26 cellular contexts compared by ENCODE assay signal in genomic region chrX:39442332-39442731, GRCh38.
DNase-seq lines count a peak whose midpoint lies in the region; ATAC-seq, FAIRE-seq and TF ChIP-seq lines count a peak whose summit lies in the region.
"Had no signal": no experiment of that assay in that cellular context is flagged by ENCODE, and none has a peak within 500 bp of the region (broad histone marks: within the 10 kb centered on the region; RNA-seq: fewer than 3 reads in every experiment).

No MANE protein-coding gene starts in this region.

- no peaks in the 10 kb centered on the region for H3K9me3 Mint-ChIP-seq in activated CD4-positive, alpha-beta memory T cell treated with anti-CD3 and anti-CD28 coated beads for 36 hours
- H3K9me3 Mint-ChIP-seq: natural killer cell treated with Interleukin-12 subunit alpha and Interleukin-12 subunit beta and Interleukin-15 and Interleukin-18, amount 100 ng/mL, for 72 hours had no signal

- peaks cover 44% of the 10 kb centered on the region for H3K4me1 Mint-ChIP-seq in activated CD4-positive, alpha-beta memory T cell treated with anti-CD3 and anti-CD28 coated beads for 36 hours (ENCODE audit: low read depth)

- no peak overlapping the region for H3K4me3 Mint-ChIP-seq in activated CD4-positive, alpha-beta memory T cell treated with anti-CD3 and anti-CD28 coated beads for 36 hours
- H3K4me3 Mint-ChIP-seq: activated CD4-positive, alpha-beta T cell treated with anti-CD3 and anti-CD28 coated beads, Interleukin-2, amount 10 ng/mL, durations not matched to agents 7 days and 5 days; effector memory CD8-positive, alpha-beta T cell; natural killer cell treated with Interleukin-12 subunit alpha and Interleukin-12 subunit beta and Interleukin-15 and Interleukin-18, amount 100 ng/mL, for 72 hours; type B pancreatic cell had no signal

- POLR2A ChIA-PET in activated CD4-positive, alpha-beta memory T cell treated with anti-CD3 and anti-CD28 coated beads for 36 hours (lab: Charles Lee): no interaction called here

- no peak for TF ChIP-seq CTCF in GM20000 (IDR thresholded peaks at IDR 0.05; ENCODE audit: extremely low read depth, missing control alignments)

- peak; percentile 41 for ATAC-seq in HG03354 (IDR thresholded peaks at IDR 0.05; ENCODE audit: poor library complexity, severe bottlenecking, unreplicated experiment)
- ATAC-seq in HG03521 (IDR thresholded peaks at IDR 0.05; ENCODE audit: unreplicated experiment): no peak
- ATAC-seq: effector memory CD8-positive, alpha-beta T cell; left cardiac atrium; natural killer cell treated with Interleukin-12 subunit alpha and Interleukin-12 subunit beta and Interleukin-15 and Interleukin-18, amount 100 ng/mL, for 72 hours had no signal

- no peaks in the 10 kb centered on the region for H3K27me3 Mint-ChIP-seq in activated CD4-positive, alpha-beta memory T cell treated with anti-CD3 and anti-CD28 coated beads for 36 hours
- H3K27me3 Mint-ChIP-seq: activated CD4-positive, alpha-beta T cell treated with anti-CD3 and anti-CD28 coated beads, Interleukin-2, amount 10 ng/mL, durations not matched to agents 7 days and 5 days; type B pancreatic cell had no signal

- intact Hi-C loops in activated CD4-positive, alpha-beta memory T cell treated with anti-CD3 and anti-CD28 coated beads for 36 hours (cut with micrococcal nuclease): no loop called here

- no peak for TF ChIP-seq POLR2A in GM12892 (IDR thresholded peaks at IDR 0.05; ENCODE audit: low read depth, low read length)

- H3K27ac Mint-ChIP-seq in activated CD4-positive, alpha-beta memory T cell treated with anti-CD3 and anti-CD28 coated beads for 36 hours: no peak overlapping the region
- H3K27ac Mint-ChIP-seq: activated CD4-positive, alpha-beta T cell treated with anti-CD3 and anti-CD28 coated beads, Interleukin-2, amount 10 ng/mL, durations not matched to agents 7 days and 5 days; effector memory CD8-positive, alpha-beta T cell; natural killer cell treated with Interleukin-12 subunit alpha and Interleukin-12 subunit beta and Interleukin-15 and Interleukin-18, amount 100 ng/mL, for 72 hours; type B pancreatic cell had no signal

- CTCF ChIA-PET in activated CD4-positive, alpha-beta memory T cell treated with anti-CD3 and anti-CD28 coated beads for 36 hours (lab: Charles Lee): no interaction called here

- FAIRE-seq in GM12892 (lab: Jason Lieb, UNC): peak; percentile 90
- FAIRE-seq: HTR-8/SVneo had no signal

- no peaks in the 10 kb centered on the region for H3K36me3 Mint-ChIP-seq in activated CD4-positive, alpha-beta memory T cell treated with anti-CD3 and anti-CD28 coated beads for 36 hours
- H3K36me3 Mint-ChIP-seq: natural killer cell treated with Interleukin-12 subunit alpha and Interleukin-12 subunit beta and Interleukin-15 and Interleukin-18, amount 100 ng/mL, for 72 hours; type B pancreatic cell had no signal

- DNase-seq in GM12892 (ENCODE audit: insufficient read length) (no peak), GM20000 (ENCODE audit: low spot score) (peak; percentile 5), glomerular visceral epithelial cell (ENCODE audit: extremely low spot score) (peak; percentile 24), T-helper 9 cell (no peak), NCI-H1694 treated with DMSO at 0.1 percent for 48 hours (lab: John Stamatoyannopoulos, UW) (no peak)
- DNase-seq in activated CD4-positive, alpha-beta memory T cell treated with anti-CD3 and anti-CD28 coated beads for 36 hours: no peak
- DNase-seq: activated CD4-positive, alpha-beta T cell treated with anti-CD3 and anti-CD28 coated beads, Interleukin-2, amount 10 ng/mL, durations not matched to agents 7 days and 5 days; activated naive CD4-positive, alpha-beta T cell; AML-193; Caco-2; effector memory CD8-positive, alpha-beta T cell; EL; esophagus squamous epithelium; H7; Karpas-422; left cardiac atrium; NCI-H1092; NCI-H2081; RPMI8226; stimulated activated CD4-positive, alpha-beta T cell treated with anti-CD3 and anti-CD28 coated beads, Interleukin-1b, Interleukin-23, amount 100 ng/mL, for 48 hours; stomach had no signal

Comparison
In these comparisons a context has a peak if more than half of its experiments do, and no peak if none do; other contexts are left out.
1. DNase-seq: peak in GM20000 (single experiment) and glomerular visceral epithelial cell (single experiment); none in GM12892 (single experiment), T-helper 9 cell (single experiment), activated CD4-positive, alpha-beta memory T cell treated with anti-CD3 and anti-CD28 coated beads for 36 hours (single experiment) and NCI-H1694 treated with DMSO at 0.1 percent for 48 hours (single experiment).